Comparison of ENCODE assay signal across 8 cellular contexts in genomic region chr6:80105972-80106417, GRCh38. TPM values are rescaled to one million over a fixed set of nuclear protein-coding genes. Genes with fewer than 3 reads are reported as not detected.
A peak's percentile ranks its signal among the peaks of the same experiment; 100 is the strongest.
DNase-seq lines count a peak whose midpoint lies in the region; ATAC-seq and TF ChIP-seq lines count a peak whose summit lies in the region.

No MANE protein-coding gene starts in this region.

- no peak for TF ChIP-seq POLR2A in testis (IDR thresholded peaks at IDR 0.05)

- POLR2A ChIA-PET in T-cell (lab: Charles Lee), result interaction anchor here (0.6 to 1.2 kb wide), 4 partner anchors 8 to 102 kb away, joined by 3 to 4 read pairs (median 3); partner anchors contain the start of gene TTK (in 2 of the 2)

- no CpG with 5 or more reads among the region's 6 CpGs for WGBS in iPS DF 6.9 (ENCODE audit: insufficient coverage, insufficient read length)
- WGBS in testis, 2 donors, result 3 to 4% methylated on average over 6 of the region's 6 CpGs

- no peak for TF ChIP-seq CTCF in Calu3 (IDR thresholded peaks at IDR 0.05; ENCODE audit: unreplicated experiment)
- no peak for TF ChIP-seq CTCF in testis (IDR thresholded peaks at IDR 0.05)

- DNase-seq in Calu3, result no peak
- peak in 1 of 2 experiments; percentile 9 for DNase-seq in HAP-1 (ENCODE audit: low spot score in 2 of 2)
- DNase-seq in T-cell, result no peak
- no peak for DNase-seq in iPS DF 6.9 (ENCODE audit: low read depth, low spot score)
- DNase-seq in testis, result no peak
- no peak for DNase-seq in stimulated activated CD8-positive, alpha-beta memory T cell treated with anti-CD3 and anti-CD28 coated beads, Interleukin-4, amount 100 ng/mL, for 48 hours
- DNase-seq in SHP77 treated with DMSO at 0.1 percent for 48 hours (lab: John Stamatoyannopoulos, UW), result no peak
- no peak for DNase-seq in activated CD4-positive, CD25-positive, alpha-beta regulatory T cell (lab: John Stamatoyannopoulos, UW)

- H3K27me3 ChIP-seq in HAP-1 (ENCODE audit: low read depth) (peaks cover 3% of the 10 kb centered on the region; the same call in 1 of the 2 replicates), iPS DF 6.9 (ENCODE audit: control insufficient read depth, insufficient read depth, low read length) (no peaks in the 10 kb centered on the region), testis (no peaks in the 10 kb centered on the region)

- H3K9me3 ChIP-seq in HAP-1, result no peaks in the 10 kb centered on the region
- H3K9me3 ChIP-seq in iPS DF 6.9 (ENCODE audit: control insufficient read depth, insufficient read depth, low read length), result no peaks in the 10 kb centered on the region
- H3K9me3 ChIP-seq in testis, result no peaks in the 10 kb centered on the region

- peaks cover 20% of the 10 kb centered on the region for H3K4me1 Mint-ChIP-seq in Calu3 (ENCODE audit: low read depth, unreplicated experiment)
- H3K4me1 Mint-ChIP-seq in T-cell, result peaks cover 25 to 28% (median 25%) of the 10 kb centered on the region in 3 donors

- CTCF ChIA-PET in Calu3 (lab: Charles Lee), result interaction anchor here (0.6 to 1.4 kb wide), 3 partner anchors 22 to 445 kb away, joined by 5 to 8 read pairs (median 6); no protein-coding TSS in a partner anchor
- CTCF ChIA-PET in T-cell (lab: Charles Lee), result interaction anchor here (0.6 to 1.7 kb wide), 15 partner anchors 11 to 1647 kb away, joined by 3 to 16 read pairs (median 4); partner anchors contain the start of gene TENT5A (in 1 of the 2)

- ATAC-seq in T-cell (replicated peaks in 1 of 4), result no peak

- H3K27me3 Mint-ChIP-seq in Calu3 (ENCODE audit: unreplicated experiment) (no peaks in the 10 kb centered on the region), T-cell (peaks cover 12 to 14% of the 10 kb centered on the region in 2 donors)

- H3K36me3 Mint-ChIP-seq in Calu3 (ENCODE audit: insufficient read depth, unreplicated experiment) (peaks cover 13% of the 10 kb centered on the region), T-cell (no peaks in the 10 kb centered on the region)

- H3K27ac Mint-ChIP-seq in Calu3 (ENCODE audit: unreplicated experiment) (peak overlapping the region; percentile 92), T-cell (peak overlapping the region; percentile 89 to 98)

- in situ Hi-C loops in HAP-1 (cut with MboI; ENCODE audit: low sequenced_read_pairs), result no loop called here

- H3K4me3 ChIP-seq in HAP-1, result peak overlapping the region; percentile 93
- H3K4me3 ChIP-seq in iPS DF 6.9 (ENCODE audit: low read length), result peak overlapping the region; percentile 8; the same call in 1 of the 2 replicates
- H3K4me3 ChIP-seq in testis, result peak overlapping the region; percentile 77 to 97

- H3K4me1 ChIP-seq in HAP-1 (peaks cover 7% of the 10 kb centered on the region), iPS DF 6.9 (ENCODE audit: control insufficient read depth, insufficient read depth, low read length) (peaks cover 1% of the 10 kb centered on the region; the same call in 1 of the 2 replicates), testis (no peaks in the 10 kb centered on the region)

- no TSS peak for BruUV-seq in Calu3 (replicated peaks; lab: Mats Ljungman, UMichigan)

- H3K4me3 Mint-ChIP-seq in Calu3 (ENCODE audit: low read depth, unreplicated experiment), result peak overlapping the region; percentile 92
- H3K4me3 Mint-ChIP-seq in T-cell, result peak overlapping the region; percentile 85 to 90 (median 89)

- H3K27ac ChIP-seq in iPS DF 6.9 (ENCODE audit: low read length), result no peak overlapping the region
- peak overlapping the region; percentile 33 to 54 for H3K27ac ChIP-seq in testis

- intact Hi-C loops in Calu3 (cut with micrococcal nuclease; ENCODE audit: unreplicated experiment), result no loop called here
- intact Hi-C loops in testis (cut with DNase I; ENCODE audit: low total_unique reads), result no loop called here

- H3K36me3 ChIP-seq in HAP-1 (replicated peaks) (0 out of 2 replicates have a peak, but pooled peaks cover 2% of the 10 kb centered on the region), iPS DF 6.9 (ENCODE audit: control insufficient read depth, insufficient read depth, low read length) (no peaks in the 10 kb centered on the region), testis (ENCODE audit: low read depth, missing control alignments) (no peaks in the 10 kb centered on the region)

- no peaks in the 10 kb centered on the region for H3K9me3 Mint-ChIP-seq in Calu3 (ENCODE audit: low read depth, unreplicated experiment)
- H3K9me3 Mint-ChIP-seq in T-cell, result no peaks in the 10 kb centered on the region

RNA-seq across cellular contexts. Expression of gene BCKDHB, which starts 0.5 kb away (rescaled TPM):
- 24.9 and 27.3 TPM in 2 replicates for total RNA-seq in Calu3 (2022)
- 10 to 100 TPM; 14.1 to 18.7 (median 15.2) TPM for total RNA-seq in T-cell
- 10 to 100 TPM; 22.6 to 29.0 TPM for total RNA-seq in testis
- 23.3 TPM for polyA plus RNA-seq in testis (ENCODE audit: insufficient read depth, low read depth, low replicate concordance)

Comparison
In these comparisons a context has a peak if more than half of its experiments do, and no peak if none do; other contexts are left out.
1. H3K4me3 ChIP-seq: peak in every context shown above with its lines; median percentile 93 in HAP-1; 87 in testis; 8 in iPS DF 6.9.